Comparison of ENCODE assay signal across 29 cellular contexts in the genomic region with DNA sequence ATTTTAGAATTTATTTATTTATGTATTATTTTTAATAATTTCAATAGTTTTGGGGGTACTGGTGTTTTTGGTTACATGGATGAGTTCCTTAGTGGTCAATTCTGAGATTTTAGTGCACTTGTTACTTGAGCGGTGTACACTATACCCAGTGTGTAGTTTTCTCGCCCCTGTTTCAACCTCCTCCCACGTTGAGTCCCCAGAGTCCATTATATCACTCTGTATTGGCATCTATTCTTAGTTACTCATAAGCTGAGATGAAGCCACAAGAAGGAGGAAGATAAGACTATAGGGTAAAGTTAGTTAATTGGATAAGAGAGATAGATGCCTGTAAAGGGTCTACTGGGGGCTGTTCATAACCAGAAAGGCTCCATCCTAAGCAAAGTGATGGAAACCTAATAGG.
"Had no signal": no experiment of that assay in that cellular context is flagged by ENCODE, and none has a peak within 500 bp of the region (broad histone marks: within the 10 kb centered on the region; RNA-seq: fewer than 3 reads in every experiment).

No MANE protein-coding gene starts in this region.

- H3K36me3 ChIP-seq: SJCRH30 had no signal

- DNase-seq: activated CD4-positive, alpha-beta T cell treated with anti-CD3 and anti-CD28 coated beads, Interleukin-2, amount 10 ng/mL, durations not matched to agents 24 days and 14 days; activated CD4-positive, alpha-beta T cell treated with anti-CD3 and anti-CD28 coated beads, Interleukin-2, amount 50 U/mL, for 4 hours; activated CD8-positive, alpha-beta T cell treated with anti-CD3 and anti-CD28 coated beads for 36 hours; activated gamma-delta T cell; activated naive CD4-positive, alpha-beta T cell treated with Interleukin-2 at 50 U/mL for 16 hours; activated naive CD8-positive, alpha-beta T cell treated with anti-CD3 and anti-CD28 coated beads, Interleukin-2, amount 10 ng/mL, durations not matched to agents 7 days and 5 days; activated T-cell treated with anti-CD3 and anti-CD28 coated beads, Interleukin-2, amount 50 U/mL, for 24 hours; anterior cingulate cortex; central memory CD4-positive, alpha-beta T cell; MM.1S; MV-4-11; NCI-H1092; NCI-H1436 treated with DMSO at 0.1 percent for 48 hours; NCI-H187; NCI-H2029 treated with DMSO at 0.1 percent for 48 hours; NCI-H2107; NCI-H2171; NCI-H510A; NCI-H526; NCI-H748 treated with DMSO at 0.1 percent for 48 hours; NK-92 treated with Interleukin-12 subunit alpha and Interleukin-12 subunit beta, amount 100 ng/mL, for 24 hours; PC-3; SHP77; SJCRH30; T1000 had no signal

- H3K4me2 ChIP-seq: KMS-11 had no signal

- H3K4me3 ChIP-seq: SJCRH30, SK-N-MC had no signal

- H3K27ac ChIP-seq: KMS-11, RWPE1, SJCRH30, SK-N-MC had no signal

- H3K9ac ChIP-seq: KMS-11 had no signal

- FAIRE-seq: RCC 7860 had no signal

- H3K9me3 ChIP-seq: SJCRH30 had no signal

- H3K4me1 ChIP-seq: SJCRH30 had no signal

- ATAC-seq: activated CD8-positive, alpha-beta T cell treated with anti-CD3 and anti-CD28 coated beads for 36 hours; PC-3 had no signal
